Comparison of ENCODE assay signal across 18 cellular contexts in the genomic region with DNA sequence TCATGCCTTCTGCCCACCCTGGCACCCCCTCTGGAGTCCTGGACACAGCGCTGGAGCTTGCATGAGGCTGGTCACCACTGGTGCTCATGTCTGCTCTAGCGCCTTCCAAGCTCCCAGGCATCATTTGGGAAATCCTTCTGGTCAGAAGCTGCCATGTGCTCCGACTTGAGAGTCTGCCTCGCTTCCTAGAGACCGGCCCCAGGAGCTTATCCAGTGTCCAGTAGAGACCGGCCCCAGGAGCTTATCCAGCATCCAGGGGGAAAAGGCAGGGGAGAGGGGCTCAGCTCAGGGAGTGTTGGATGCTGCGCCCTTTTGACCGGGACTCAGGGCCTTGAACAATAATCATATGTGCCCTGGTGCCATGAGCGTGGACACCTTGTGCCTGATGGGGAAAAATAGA.
DNase-seq lines count a peak whose midpoint lies in the region; ATAC-seq, FAIRE-seq and TF ChIP-seq lines count a peak whose summit lies in the region.
"Had no signal": no experiment of that assay in that cellular context is flagged by ENCODE, and none has a peak within 500 bp of the region (broad histone marks: within the 10 kb centered on the region; RNA-seq: fewer than 3 reads in every experiment).

No MANE protein-coding gene starts in this region.

- H3K36me3 Mint-ChIP-seq in Caco-2 (ENCODE audit: insufficient read depth, unreplicated experiment) = peaks cover 35% of the 10 kb centered on the region
- H3K36me3 Mint-ChIP-seq in H9 (ENCODE audit: insufficient read depth in 1 of 3, low read depth in 3 of 3) = peaks cover 20 to 43% (median 24%) of the 10 kb centered on the region in 3 experiments

- H3K27ac ChIP-seq in H9 (ENCODE audit: insufficient read length, low read depth, low read length) (no peak overlapping the region), H1 (ENCODE audit: low read depth, low read length) (no peak overlapping the region), pancreas (peak overlapping the region; percentile 77 to 90 (median 80))
- H3K27ac ChIP-seq: A549, C4-2B had no signal

- CTCF ChIA-PET in Caco-2 (lab: Charles Lee) = interaction anchor here (0.6 kb wide), 1 partner anchor 130 kb away, joined by 6 read pairs; no protein-coding TSS in a partner anchor
- CTCF ChIA-PET in H1 (lab: Charles Lee; ENCODE audit: partially characterized antibody) = interaction anchor here (0.7 to 5.2 kb wide), 11 partner anchors 8 to 117 kb away, joined by 3 to 23 read pairs (median 4); no protein-coding TSS in a partner anchor

- H3K18ac ChIP-seq in H9 (ENCODE audit: insufficient read length, low read depth, low read length) (no peak overlapping the region), H1 (ENCODE audit: extremely low read depth, low read length) (no peak overlapping the region)

- ATAC-seq in pancreas = no peak
- no peak for ATAC-seq in HG03135 (IDR thresholded peaks at IDR 0.05; ENCODE audit: unreplicated experiment)
- ATAC-seq: GM12878 had no signal

- H3K4ac ChIP-seq in H9 (ENCODE audit: low read depth, low read length) (no peak overlapping the region), H1 (replicated peaks; ENCODE audit: insufficient read length, low read depth, low read length) (no peak overlapping the region)

- no TSS peak for BruUV-seq in Caco-2 (replicated peaks; lab: Mats Ljungman, UMichigan)

- no peak overlapping the region for H2BK20ac ChIP-seq in H9 (ENCODE audit: low read depth, low read length, poor library complexity, severe bottlenecking)
- no peak overlapping the region for H2BK20ac ChIP-seq in H1 (ENCODE audit: low read length)

- H3K14ac ChIP-seq in H9 (ENCODE audit: insufficient read depth, low read length) (no peak overlapping the region), H1 (ENCODE audit: insufficient read length) (no peak overlapping the region)

- H3K27me3 Mint-ChIP-seq in Caco-2 (ENCODE audit: insufficient read depth, unreplicated experiment) (no peaks in the 10 kb centered on the region), H9 (ENCODE audit: low read depth) (no peaks in the 10 kb centered on the region; the same call in 1 of the 2 replicates)
- H3K27me3 Mint-ChIP-seq: CD4-positive, alpha-beta memory T cell had no signal

- H3K9me3 ChIP-seq in Caco-2 (0 out of 2 replicates have a peak, but pooled peaks cover 7% of the 10 kb centered on the region), H9 (ENCODE audit: control insufficient read depth, low read depth, low read length) (no peaks in the 10 kb centered on the region), H1 (ENCODE audit: insufficient read depth in 2 of 2, low read depth in 1 of 2, low read length in 1 of 2) (peaks cover 0 to 3% of the 10 kb centered on the region in 2 experiments; a peak in 2 of 4 replicates), pancreas (no peaks in the 10 kb centered on the region)
- H3K9me3 ChIP-seq: A549, BE2C, HAP-1 had no signal

- no peak overlapping the region for H4K5ac ChIP-seq in H9 (ENCODE audit: insufficient read length, low read depth, low read length)
- H4K5ac ChIP-seq in H1 (ENCODE audit: insufficient read length, low read depth, low read length) = no peak overlapping the region

- POLR2A ChIA-PET in Caco-2 (lab: Charles Lee) = no interaction called here
- POLR2A ChIA-PET in H1 (lab: Charles Lee; ENCODE audit: partially characterized antibody) = no interaction called here

- H3K27me3 ChIP-seq in Caco-2 (replicated peaks; ENCODE audit: control insufficient read depth, insufficient read depth, low read length) (no peaks in the 10 kb centered on the region), H9 (ENCODE audit: insufficient read depth, low read length) (no peaks in the 10 kb centered on the region), H1 (replicated peaks in 1 of 4; ENCODE audit: control insufficient read depth in 3 of 4, extremely low read depth in 1 of 4, insufficient read depth in 3 of 4, low read length in 3 of 4) (no peaks in the 10 kb centered on the region), pancreas (no peaks in the 10 kb centered on the region)
- H3K27me3 ChIP-seq: BE2C had no signal

- H2BK5ac ChIP-seq in H9 (ENCODE audit: insufficient read length, low read length) (no peak overlapping the region), H1 (ENCODE audit: low read depth, low read length) (no peak overlapping the region)

- H4K8ac ChIP-seq in H9 (replicated peaks; ENCODE audit: insufficient read length, low read depth, low read length) = no peak overlapping the region
- no peak overlapping the region; the same call in 1 of the 2 replicates for H4K8ac ChIP-seq in H1 (ENCODE audit: extremely low read depth, insufficient read depth, low read length)

- no peak overlapping the region for H2BK120ac ChIP-seq in H9 (ENCODE audit: low read depth, low read length, poor library complexity, severe bottlenecking)
- no peak overlapping the region for H2BK120ac ChIP-seq in H1 (replicated peaks; ENCODE audit: low read depth, low read length)

- FAIRE-seq in H1 (lab: Jason Lieb, UNC) (no peak), pancreas (lab: Jason Lieb, UNC) (no peak)
- FAIRE-seq: A549, GM12878, GM18507 had no signal

- TF ChIP-seq RAD21 in H1 (IDR thresholded peaks at IDR 0.05 in 1 of 2, conservative IDR thresholded peaks at IDR 0.05 in 1 of 2; ENCODE audit: low read depth in 2 of 2, low read length in 2 of 2) = no peak

- H3K4me3 Mint-ChIP-seq in Caco-2 (ENCODE audit: unreplicated experiment) (no peak overlapping the region), H9 (no peak overlapping the region)
- H3K4me3 Mint-ChIP-seq: CD4-positive, alpha-beta memory T cell; GM23338; IgD-negative memory B cell had no signal

- H3K23ac ChIP-seq in H9 (ENCODE audit: insufficient read length, low read depth, low read length) (no peak overlapping the region), H1 (ENCODE audit: insufficient read length) (no peak overlapping the region)

- no peak for TF ChIP-seq POLR2A in H1 (IDR thresholded peaks at IDR 0.05; ENCODE audit: control extremely low read depth in 1 of 2, low read depth in 2 of 2, low read length in 2 of 2)

- H3T11ph ChIP-seq in H9 (ENCODE audit: low read length) = no peak overlapping the region

- peaks cover 32% of the 10 kb centered on the region for H3K4me1 ChIP-seq in Caco-2
- H3K4me1 ChIP-seq in H9 (ENCODE audit: insufficient read depth, low read length) = peaks cover 5% of the 10 kb centered on the region; the same call in 1 of the 2 replicates
- H3K4me1 ChIP-seq in H1 (replicated peaks in 1 of 4; ENCODE audit: control insufficient read depth in 3 of 4, insufficient read depth in 4 of 4, low read length in 3 of 4) = peaks cover 0 to 24% (median 11%) of the 10 kb centered on the region in 4 experiments; a peak in 6 of 7 replicates
- H3K4me1 ChIP-seq in pancreas = peaks cover 52 to 71% (median 55%) of the 10 kb centered on the region in 3 donors
- H3K4me1 ChIP-seq: HAP-1 had no signal

- no peak overlapping the region for H3K9ac ChIP-seq in H9 (ENCODE audit: extremely low read depth, insufficient read length, low read length)
- no peak overlapping the region for H3K9ac ChIP-seq in H1 (replicated peaks in 1 of 4; ENCODE audit: extremely low read depth in 1 of 4, low read depth in 3 of 4, low read length in 3 of 4)

- TF ChIP-seq CTCF in Caco-2 (IDR thresholded peaks at IDR 0.05; ENCODE audit: insufficient read depth in 1 of 2, low read depth in 1 of 2, low read length in 1 of 2, severe bottlenecking in 1 of 2, unreplicated experiment in 1 of 2) (no peak), H9 (conservative IDR thresholded peaks at IDR 0.05) (no peak), H1 (IDR thresholded peaks at IDR 0.05; ENCODE audit: control extremely low read depth in 1 of 3, insufficient read depth in 1 of 3, low read depth in 1 of 3, low read length in 3 of 3) (no peak), pancreas (IDR thresholded peaks at IDR 0.05) (no peak)

- no peak overlapping the region for H3K4me2 ChIP-seq in H9 (ENCODE audit: insufficient read depth, insufficient read length, low read length)
- no peak overlapping the region for H3K4me2 ChIP-seq in H1 (ENCODE audit: insufficient read depth in 1 of 2, low read depth in 2 of 2, low read length in 2 of 2)
- H3K4me2 ChIP-seq: A549, GM23338 had no signal

- H3K56ac ChIP-seq in H9 (ENCODE audit: insufficient read length, low read depth, low read length) (no peak overlapping the region), H1 (replicated peaks; ENCODE audit: insufficient read length, low read depth, low read length) (no peak overlapping the region)

- H3K4me3 ChIP-seq in Caco-2 (ENCODE audit: low read depth, low read length) = no peak overlapping the region
- no peak overlapping the region for H3K4me3 ChIP-seq in H1 (ENCODE audit: extremely low read depth in 1 of 4, insufficient read depth in 2 of 4, low read depth in 3 of 4, low read length in 4 of 4)
- no peak overlapping the region for H3K4me3 ChIP-seq in pancreas
- H3K4me3 ChIP-seq: A549, GM12878, GM23338, HAP-1 had no signal

- no peak for DNase-seq in Caco-2
- DNase-seq in H9 = no peak
- no peak for DNase-seq in H1 (ENCODE audit: low read depth in 1 of 2, low spot score in 2 of 2)
- DNase-seq in pancreas = no peak
- no peak for DNase-seq in COR-L47 (lab: John Stamatoyannopoulos, UW)
- DNase-seq in NCI-H2171 treated with DMSO at 0.1 percent for 48 hours (lab: John Stamatoyannopoulos, UW) = no peak
- DNase-seq: BE2C; Calu3; CD4-positive, alpha-beta memory T cell; DMS 273 treated with DMSO at 0.1 percent for 48 hours had no signal

- no peak for TF ChIP-seq EP300 in H1 (IDR thresholded peaks at IDR 0.05; ENCODE audit: borderline replicate concordance in 1 of 2, low read depth in 2 of 2, low read length in 2 of 2)

- H2AFZ ChIP-seq in H9 (ENCODE audit: low read length) (no peak overlapping the region), H1 (ENCODE audit: low read length) (no peak overlapping the region)
- H2AFZ ChIP-seq: GM23338 had no signal

- H4K91ac ChIP-seq in H9 (ENCODE audit: insufficient read length, low read depth, low read length) (no peak overlapping the region), H1 (replicated peaks; ENCODE audit: insufficient read length, low read length) (peak overlapping the region; percentile 42)

- no CpG with 5 or more reads among the region's 9 CpGs for WGBS in H9 (ENCODE audit: extremely low coverage, insufficient read length, low lambda C conversion rate)
- 95% methylated on average over 9 of the region's 9 CpGs; no CpG with 5 or more reads in 1 of the 2 experiments for whole genome bisulfite sequencing in H1 (ENCODE audit: extremely low coverage in 1 of 2, insufficient coverage in 1 of 2, insufficient read length in 1 of 2, insufficient replicate concordance in 2 of 2, low coverage in 1 of 2, low lambda C conversion rate in 2 of 2, missing lambda C conversion rate in 1 of 2), 2 experiments
- 84 to 85% methylated on average over 9 of the region's 9 CpGs for WGBS in pancreas, 2 donors

- H3K23me2 ChIP-seq in H9 (ENCODE audit: insufficient read length, low read depth, low read length, poor library complexity, severe bottlenecking) (no peaks in the 10 kb centered on the region), H1 (ENCODE audit: low read depth, low read length) (peaks cover 2% of the 10 kb centered on the region; the same call in 1 of the 2 replicates)

- H4K20me1 ChIP-seq in H9 (ENCODE audit: control insufficient read depth, insufficient read depth, insufficient read length) = no peaks in the 10 kb centered on the region
- peaks cover 9 to 20% of the 10 kb centered on the region in 2 experiments for H4K20me1 ChIP-seq in H1 (replicated peaks in 1 of 2; ENCODE audit: control insufficient read depth in 1 of 2, insufficient read depth in 2 of 2, low read length in 2 of 2)

- H3K36me3 ChIP-seq in Caco-2 (ENCODE audit: control insufficient read depth, insufficient read depth, low read length) (peaks cover 1% of the 10 kb centered on the region), H1 (ENCODE audit: control insufficient read depth in 2 of 4, insufficient read depth in 4 of 4, low read length in 3 of 4) (peaks cover 0 to 12% (median 3%) of the 10 kb centered on the region in 4 experiments; a peak in 3 of 8 replicates), pancreas (no peaks in the 10 kb centered on the region)
- H3K36me3 ChIP-seq: HAP-1 had no signal

- H3K27ac Mint-ChIP-seq in Caco-2 (ENCODE audit: unreplicated experiment) = peak overlapping the region; percentile 96
- H3K27ac Mint-ChIP-seq in H9 = peak overlapping the region in 2 of 3 experiments; percentile 59 to 75; a peak in 2 of 7 replicates
- H3K27ac Mint-ChIP-seq: CD4-positive, alpha-beta memory T cell; IgD-negative memory B cell had no signal

- no peak overlapping the region for H2BK12ac ChIP-seq in H9 (ENCODE audit: insufficient read length, low read depth, low read length)
- no peak overlapping the region for H2BK12ac ChIP-seq in H1 (ENCODE audit: low read depth, low read length)

- intact Hi-C loops in Caco-2 (cut with micrococcal nuclease; ENCODE audit: unreplicated experiment) = loop anchor here (5.0 kb wide), 1 partner anchor 50 kb away; no protein-coding TSS in a partner anchor
- intact Hi-C loops in pancreas (cut with DNase I) = loop anchor here in 1 of 3 donors (10.0 kb wide), 1 partner anchor 48 kb away; no protein-coding TSS in a partner anchor

- H3K4me1 Mint-ChIP-seq in Caco-2 (ENCODE audit: low read depth, unreplicated experiment) (peaks cover 17% of the 10 kb centered on the region), H9 (peaks cover 24 to 36% of the 10 kb centered on the region in 2 experiments)

- H2BK15ac ChIP-seq in H9 (ENCODE audit: low read depth, low read length) = no peak overlapping the region
- H2BK15ac ChIP-seq in H1 (ENCODE audit: low read length) = no peak overlapping the region

- H3K79me1 ChIP-seq in H9 (ENCODE audit: insufficient read depth, low read depth, low read length, poor library complexity, severe bottlenecking) (peaks cover 6% of the 10 kb centered on the region), H1 (ENCODE audit: low read depth, low read length) (peaks cover 27% of the 10 kb centered on the region)

- no peaks in the 10 kb centered on the region for H3K9me3 Mint-ChIP-seq in Caco-2 (ENCODE audit: unreplicated experiment)
- H3K9me3 Mint-ChIP-seq in H9 = peaks cover 5 to 7% of the 10 kb centered on the region in 2 experiments; a peak in 3 of 5 replicates
- H3K9me3 Mint-ChIP-seq: CD4-positive, alpha-beta memory T cell had no signal

- H2AK5ac ChIP-seq in H9 (ENCODE audit: insufficient read length, low read length) (no peak overlapping the region), H1 (ENCODE audit: low read depth, low read length) (no peak overlapping the region)

- H3K79me2 ChIP-seq in H9 (ENCODE audit: insufficient read depth, low read length) (no peaks in the 10 kb centered on the region; the same call in 1 of the 2 replicates), H1 (ENCODE audit: control insufficient read depth in 1 of 2, insufficient read depth in 2 of 2, low read length in 2 of 2) (peaks cover 0 to 56% of the 10 kb centered on the region in 2 experiments; a peak in 3 of 4 replicates)

Comparison
In these comparisons a context has a peak if more than half of its experiments do, and no peak if none do; other contexts are left out.
1. H3K27ac ChIP-seq: peak in pancreas (4 of 4); none in H9 (single experiment) and H1 (single experiment).